Comparison of ENCODE assay signal across 1 cellular context in the genomic region with DNA sequence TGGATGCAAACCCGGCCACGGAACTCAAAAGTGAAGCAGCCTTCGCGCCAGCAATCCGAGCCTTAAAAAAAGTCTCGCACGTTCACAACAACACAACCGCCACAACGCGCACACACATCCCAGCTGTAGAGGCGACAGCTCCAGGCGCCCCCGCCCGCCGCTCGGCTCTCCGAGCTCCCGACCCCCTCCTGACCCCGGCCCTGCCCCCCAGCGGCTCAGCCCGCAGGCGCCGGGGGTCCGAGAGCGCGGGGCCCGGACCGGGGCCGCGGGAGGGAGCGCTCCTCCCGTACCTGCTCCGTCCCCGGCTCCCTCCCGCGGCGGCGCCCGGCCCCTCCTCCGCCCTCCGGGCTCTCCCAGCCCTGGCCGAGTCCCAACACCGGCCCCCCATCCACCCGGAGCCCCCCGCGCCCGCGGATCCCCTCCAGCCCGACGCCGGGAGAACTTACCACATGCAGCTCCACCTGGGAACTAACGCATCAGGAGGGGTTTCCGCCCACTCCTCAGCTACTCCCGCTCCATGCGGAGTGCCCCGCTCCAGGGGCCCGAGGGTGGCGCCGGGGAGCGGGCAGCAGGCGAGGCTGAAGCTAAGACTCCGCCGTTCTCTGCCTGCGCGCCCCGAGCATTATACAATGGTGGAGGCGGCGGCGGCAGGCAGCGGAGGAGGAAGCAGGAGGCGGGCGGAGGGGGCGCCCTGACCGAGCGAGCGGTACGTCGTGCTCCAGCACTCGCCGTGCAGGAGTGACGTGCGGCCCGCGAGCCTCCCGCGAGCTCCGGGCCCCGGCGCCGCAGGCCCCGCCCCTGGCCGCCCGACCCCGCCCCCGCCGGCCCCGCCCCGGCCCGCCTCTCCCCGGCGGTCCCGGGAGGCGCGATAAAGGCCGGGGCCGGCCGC.
TF ChIP-seq lines count a peak whose summit lies in the region.

A gene with protein sequence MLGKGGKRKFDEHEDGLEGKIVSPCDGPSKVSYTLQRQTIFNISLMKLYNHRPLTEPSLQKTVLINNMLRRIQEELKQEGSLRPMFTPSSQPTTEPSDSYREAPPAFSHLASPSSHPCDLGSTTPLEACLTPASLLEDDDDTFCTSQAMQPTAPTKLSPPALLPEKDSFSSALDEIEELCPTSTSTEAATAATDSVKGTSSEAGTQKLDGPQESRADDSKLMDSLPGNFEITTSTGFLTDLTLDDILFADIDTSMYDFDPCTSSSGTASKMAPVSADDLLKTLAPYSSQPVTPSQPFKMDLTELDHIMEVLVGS (minus strand): TSS at position 740 of the 889 bp plus-strand sequence. CDS start 17,042 bp downstream, outside the sequence.

TF ChIP-seq in HCT116, 20 proteins besides CTCF, POLR2A, EP300 and RAD21 (continued from another document):
- TF ChIP-seq, protein P1, sequence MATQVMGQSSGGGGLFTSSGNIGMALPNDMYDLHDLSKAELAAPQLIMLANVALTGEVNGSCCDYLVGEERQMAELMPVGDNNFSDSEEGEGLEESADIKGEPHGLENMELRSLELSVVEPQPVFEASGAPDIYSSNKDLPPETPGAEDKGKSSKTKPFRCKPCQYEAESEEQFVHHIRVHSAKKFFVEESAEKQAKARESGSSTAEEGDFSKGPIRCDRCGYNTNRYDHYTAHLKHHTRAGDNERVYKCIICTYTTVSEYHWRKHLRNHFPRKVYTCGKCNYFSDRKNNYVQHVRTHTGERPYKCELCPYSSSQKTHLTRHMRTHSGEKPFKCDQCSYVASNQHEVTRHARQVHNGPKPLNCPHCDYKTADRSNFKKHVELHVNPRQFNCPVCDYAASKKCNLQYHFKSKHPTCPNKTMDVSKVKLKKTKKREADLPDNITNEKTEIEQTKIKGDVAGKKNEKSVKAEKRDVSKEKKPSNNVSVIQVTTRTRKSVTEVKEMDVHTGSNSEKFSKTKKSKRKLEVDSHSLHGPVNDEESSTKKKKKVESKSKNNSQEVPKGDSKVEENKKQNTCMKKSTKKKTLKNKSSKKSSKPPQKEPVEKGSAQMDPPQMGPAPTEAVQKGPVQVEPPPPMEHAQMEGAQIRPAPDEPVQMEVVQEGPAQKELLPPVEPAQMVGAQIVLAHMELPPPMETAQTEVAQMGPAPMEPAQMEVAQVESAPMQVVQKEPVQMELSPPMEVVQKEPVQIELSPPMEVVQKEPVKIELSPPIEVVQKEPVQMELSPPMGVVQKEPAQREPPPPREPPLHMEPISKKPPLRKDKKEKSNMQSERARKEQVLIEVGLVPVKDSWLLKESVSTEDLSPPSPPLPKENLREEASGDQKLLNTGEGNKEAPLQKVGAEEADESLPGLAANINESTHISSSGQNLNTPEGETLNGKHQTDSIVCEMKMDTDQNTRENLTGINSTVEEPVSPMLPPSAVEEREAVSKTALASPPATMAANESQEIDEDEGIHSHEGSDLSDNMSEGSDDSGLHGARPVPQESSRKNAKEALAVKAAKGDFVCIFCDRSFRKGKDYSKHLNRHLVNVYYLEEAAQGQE (IDR thresholded peaks at IDR 0.05; ENCODE audit: low read depth) = no peak
- TF ChIP-seq, protein P2, sequence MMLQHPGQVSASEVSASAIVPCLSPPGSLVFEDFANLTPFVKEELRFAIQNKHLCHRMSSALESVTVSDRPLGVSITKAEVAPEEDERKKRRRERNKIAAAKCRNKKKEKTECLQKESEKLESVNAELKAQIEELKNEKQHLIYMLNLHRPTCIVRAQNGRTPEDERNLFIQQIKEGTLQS (IDR thresholded peaks at IDR 0.05) = no peak
- no peak for TF ChIP-seq SRF (IDR thresholded peaks at IDR 0.05; ENCODE audit: low read depth)
- no peak for TF ChIP-seq EZH2 (IDR thresholded peaks at IDR 0.05)
- no peak for TF ChIP-seq CBX3 (IDR thresholded peaks at IDR 0.05; ENCODE audit: low read depth)
- TF ChIP-seq YY1 (IDR thresholded peaks at IDR 0.05; ENCODE audit: extremely low read depth, insufficient replicate concordance, low read depth, low read length) = no peak
- TF ChIP-seq, protein P3, sequence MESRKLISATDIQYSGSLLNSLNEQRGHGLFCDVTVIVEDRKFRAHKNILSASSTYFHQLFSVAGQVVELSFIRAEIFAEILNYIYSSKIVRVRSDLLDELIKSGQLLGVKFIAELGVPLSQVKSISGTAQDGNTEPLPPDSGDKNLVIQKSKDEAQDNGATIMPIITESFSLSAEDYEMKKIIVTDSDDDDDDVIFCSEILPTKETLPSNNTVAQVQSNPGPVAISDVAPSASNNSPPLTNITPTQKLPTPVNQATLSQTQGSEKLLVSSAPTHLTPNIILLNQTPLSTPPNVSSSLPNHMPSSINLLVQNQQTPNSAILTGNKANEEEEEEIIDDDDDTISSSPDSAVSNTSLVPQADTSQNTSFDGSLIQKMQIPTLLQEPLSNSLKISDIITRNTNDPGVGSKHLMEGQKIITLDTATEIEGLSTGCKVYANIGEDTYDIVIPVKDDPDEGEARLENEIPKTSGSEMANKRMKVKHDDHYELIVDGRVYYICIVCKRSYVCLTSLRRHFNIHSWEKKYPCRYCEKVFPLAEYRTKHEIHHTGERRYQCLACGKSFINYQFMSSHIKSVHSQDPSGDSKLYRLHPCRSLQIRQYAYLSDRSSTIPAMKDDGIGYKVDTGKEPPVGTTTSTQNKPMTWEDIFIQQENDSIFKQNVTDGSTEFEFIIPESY (IDR thresholded peaks at IDR 0.05; ENCODE audit: extremely low read depth, insufficient replicate concordance, low read length) = no peak
- no peak for TF ChIP-seq ZNF274 (IDR thresholded peaks at IDR 0.05; ENCODE audit: low read depth, low read length)
- no peak for TF ChIP-seq TCF7L2 (IDR thresholded peaks at IDR 0.05; ENCODE audit: borderline replicate concordance, extremely low read depth, insufficient read depth, insufficient read length)
- no peak for TF ChIP-seq CEBPB (IDR thresholded peaks at IDR 0.05; ENCODE audit: low read depth)
- TF ChIP-seq EZH2phosphoT487 (IDR thresholded peaks at IDR 0.05; ENCODE audit: borderline replicate concordance) = no peak
- TF ChIP-seq ELF1 (IDR thresholded peaks at IDR 0.05; ENCODE audit: borderline replicate concordance, low read depth) = no peak
- TF ChIP-seq JUND (IDR thresholded peaks at IDR 0.05) = no peak
